In the genomic region with DNA sequence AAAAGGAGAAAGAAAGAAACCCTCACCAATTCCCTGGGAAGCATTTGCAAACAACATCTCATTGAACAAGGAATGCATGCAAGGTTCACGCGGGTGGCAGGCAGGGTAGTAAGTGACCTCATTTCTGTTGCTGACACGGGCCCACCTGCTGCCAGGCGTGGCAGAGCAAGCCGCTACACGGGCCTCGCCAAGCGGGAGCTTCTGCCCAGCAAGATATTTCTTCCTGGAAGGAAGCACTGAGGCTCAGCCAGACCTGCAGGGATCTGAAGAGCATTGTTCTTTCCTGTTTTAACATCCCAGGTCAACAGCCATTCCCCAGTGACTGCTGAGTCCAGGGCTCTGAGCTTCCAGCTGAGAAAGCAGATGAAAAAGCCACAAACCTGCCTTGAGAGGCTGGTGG, we compare ENCODE assay signal across 21 cellular contexts.
"Had no signal": no experiment of that assay in that cellular context is flagged by ENCODE, and none has a peak within 500 bp of the region (broad histone marks: within the 10 kb centered on the region; RNA-seq: fewer than 3 reads in every experiment).

No MANE protein-coding gene starts in this region.

- H3K4me1 ChIP-seq: psoas muscle, right lobe of liver, suprapubic skin, thyroid gland, uterus had no signal

- ATAC-seq: left colon; left ventricle myocardium superior; naive thymus-derived CD4-positive, alpha-beta T cell; psoas muscle; right lobe of liver; stimulated activated effector memory CD8-positive, alpha-beta T cell treated with anti-CD3 and anti-CD28 coated beads, Interleukin-12 subunit alpha, Interleukin-12 subunit beta, amount 100 ng/mL, for 72 hours; stimulated activated naive CD8-positive, alpha-beta T cell treated with anti-CD3 and anti-CD28 coated beads, Interleukin-15, Interleukin-2, amounts not matched to agents 100 U/mL and 50 U/mL, for 24 hours had no signal

- DNase-seq: effector CD8-positive, alpha-beta T cell; foreskin melanocyte; head of caudate nucleus; left colon; left ventricle myocardium superior; mesendoderm; naive thymus-derived CD4-positive, alpha-beta T cell; nephron progenitor cell; psoas muscle; retina; right lobe of liver; stimulated activated CD4-positive, alpha-beta T cell treated with anti-CD3 and anti-CD28 coated beads, Interleukin-4, amount 100 ng/mL, for 1 hour; stimulated activated CD8-positive, alpha-beta memory T cell treated with anti-CD3 and anti-CD28 coated beads, Interleukin-4, amount 100 ng/mL, for 48 hours; stimulated activated naive CD8-positive, alpha-beta T cell treated with anti-CD3 and anti-CD28 coated beads, Interleukin-15, Interleukin-2, amounts not matched to agents 100 U/mL and 50 U/mL, for 24 hours; thyroid gland; uterus had no signal

- H3K36me3 ChIP-seq: neutrophil, right lobe of liver, suprapubic skin, thyroid gland, uterus had no signal

- H3K27me3 ChIP-seq: neutrophil, right lobe of liver, thyroid gland, uterus had no signal

- H3K9me3 ChIP-seq: neutrophil, psoas muscle, right lobe of liver, suprapubic skin, thyroid gland, uterus had no signal

- H3K4me3 ChIP-seq: dorsolateral prefrontal cortex, hepatocyte, psoas muscle, right lobe of liver, suprapubic skin, thyroid gland, uterus had no signal

- H3K27ac ChIP-seq: hepatocyte, neutrophil, psoas muscle, right lobe of liver, suprapubic skin, thyroid gland, uterus had no signal
